Comparison of ENCODE assay signal across 11 cellular contexts in the genomic region with DNA sequence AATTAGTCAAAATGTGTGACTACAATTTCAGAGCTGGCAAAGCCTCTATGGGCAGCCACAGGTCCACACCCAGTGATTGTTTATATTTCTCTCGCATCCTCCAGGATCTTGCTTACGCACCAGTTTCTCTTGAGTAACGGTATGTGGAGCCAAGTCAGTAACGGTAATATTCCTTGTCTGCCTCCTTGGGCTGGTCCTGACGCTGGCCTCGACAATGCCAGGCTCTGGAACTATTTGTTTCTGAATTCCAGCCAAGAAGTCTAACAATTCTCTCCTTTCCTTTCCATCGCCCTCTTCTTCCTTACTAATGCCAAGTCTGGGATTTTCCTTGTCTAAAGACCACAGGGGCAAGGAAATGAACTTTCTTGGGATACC. TPM values are rescaled to one million over a fixed set of nuclear protein-coding genes. Genes with fewer than 3 reads are reported as not detected.
A peak's percentile ranks its signal among the peaks of the same experiment; 100 is the strongest.
DNase-seq lines count a peak whose midpoint lies in the region; ATAC-seq and TF ChIP-seq lines count a peak whose summit lies in the region.
"Had no signal": no experiment of that assay in that cellular context is flagged by ENCODE, and none has a peak within 500 bp of the region (broad histone marks: within the 10 kb centered on the region; RNA-seq: fewer than 3 reads in every experiment).

No MANE protein-coding gene starts in this region.

- H3K4me3 ChIP-seq in OCI-LY3 (ENCODE audit: low read length) (peak overlapping the region; percentile 29), esophagus squamous epithelium (no peak overlapping the region), sigmoid colon (no peak overlapping the region), Peyer's patch (no peak overlapping the region)

- H2AFZ ChIP-seq in OCI-LY3 (ENCODE audit: low read depth, low read length) = no peak overlapping the region

- H3K4me2 ChIP-seq in OCI-LY3 (ENCODE audit: low read length) = peak overlapping the region; percentile 65

- no peaks in the 10 kb centered on the region for H4K20me1 ChIP-seq in OCI-LY3 (ENCODE audit: insufficient read depth, low read length)

- TF ChIP-seq EP300 in sigmoid colon (IDR thresholded peaks at IDR 0.05) = no peak

- no peak for ATAC-seq in activated CD4-positive, CD25-positive, alpha-beta regulatory T cell treated with anti-CD3 and anti-CD28 coated beads, Interleukin-2, amount 50 U/mL, for 24 hours
- no peak for ATAC-seq in GM19395 (IDR thresholded peaks at IDR 0.05; ENCODE audit: unreplicated experiment)

- H3K36me3 ChIP-seq in OCI-LY3 (replicated peaks; ENCODE audit: low read depth, low read length) (no peaks in the 10 kb centered on the region), esophagus squamous epithelium (no peaks in the 10 kb centered on the region), sigmoid colon (no peaks in the 10 kb centered on the region), Peyer's patch (no peaks in the 10 kb centered on the region)

- intact Hi-C loops in esophagus squamous epithelium (cut with DNase I) = no loop called here
- intact Hi-C loops in sigmoid colon (cut with DNase I) = no loop called here

- no peaks in the 10 kb centered on the region for H3K27me3 ChIP-seq in OCI-LY3 (ENCODE audit: low read depth, low read length)
- no peaks in the 10 kb centered on the region for H3K27me3 ChIP-seq in esophagus squamous epithelium
- H3K27me3 ChIP-seq in sigmoid colon = no peaks in the 10 kb centered on the region
- no peaks in the 10 kb centered on the region for H3K27me3 ChIP-seq in Peyer's patch

- WGBS in esophagus squamous epithelium, 2 donors = 14 to 26% methylated on average over 7 of the region's 7 CpGs
- 14 to 54% methylated on average over 7 of the region's 7 CpGs for WGBS in sigmoid colon, 2 donors

- peak overlapping the region; percentile 94 for H3K27ac ChIP-seq in OCI-LY3 (ENCODE audit: low read length)
- peak overlapping the region in 3 of 4 donors; percentile 24 to 52 (median 42) for H3K27ac ChIP-seq in esophagus squamous epithelium
- peak overlapping the region in 3 of 4 donors; percentile 29 to 56 (median 45) for H3K27ac ChIP-seq in sigmoid colon
- H3K27ac ChIP-seq in Peyer's patch = peak overlapping the region in 1 of 4 donors; percentile 59

- H3K79me2 ChIP-seq in OCI-LY3 (ENCODE audit: low read length) = no peaks in the 10 kb centered on the region

- peak; percentile 75 for DNase-seq in GM04504 (ENCODE audit: low read depth)
- no peak for DNase-seq in esophagus squamous epithelium (lab: John Stamatoyannopoulos, UW)
- DNase-seq in sigmoid colon = no peak
- DNase-seq in activated gamma-delta T cell (lab: John Stamatoyannopoulos, UW) = no peak
- no peak for DNase-seq in Peyer's patch
- DNase-seq: activated CD4-positive, alpha-beta T cell treated with anti-CD3 and anti-CD28 coated beads for 4 hours; NCI-H748 treated with DMSO at 0.1 percent for 48 hours; stimulated activated naive CD4-positive, alpha-beta T cell treated with Interleukin-2 at 50 U/mL for 16 hours had no signal

- H3K9ac ChIP-seq in OCI-LY3 (ENCODE audit: low read length) = peak overlapping the region; percentile 59

- no peaks in the 10 kb centered on the region for H3K9me3 ChIP-seq in OCI-LY3 (ENCODE audit: insufficient read depth, low read length)
- H3K9me3 ChIP-seq in esophagus squamous epithelium = no peaks in the 10 kb centered on the region
- no peaks in the 10 kb centered on the region for H3K9me3 ChIP-seq in sigmoid colon
- H3K9me3 ChIP-seq in Peyer's patch = no peaks in the 10 kb centered on the region

- H3K4me1 ChIP-seq in OCI-LY3 (ENCODE audit: low read length) (peaks cover 88% of the 10 kb centered on the region), esophagus squamous epithelium (peaks cover 0 to 36% (median 3%) of the 10 kb centered on the region in 3 donors), sigmoid colon (peaks cover 0 to 15% (median 6%) of the 10 kb centered on the region in 4 donors), Peyer's patch (peaks cover 0 to 13% (median 8%) of the 10 kb centered on the region in 4 donors)

- TF ChIP-seq POLR2A in esophagus squamous epithelium (IDR thresholded peaks at IDR 0.05) (no peak), sigmoid colon (IDR thresholded peaks at IDR 0.05) (no peak), Peyer's patch (IDR thresholded peaks at IDR 0.05) (no peak)

- TF ChIP-seq CTCF in OCI-LY3 (IDR thresholded peaks at IDR 0.05; ENCODE audit: low read depth, low read length) = no peak
- no peak for TF ChIP-seq CTCF in esophagus squamous epithelium (IDR thresholded peaks at IDR 0.05)
- no peak for TF ChIP-seq CTCF in sigmoid colon (IDR thresholded peaks at IDR 0.05)
- no peak for TF ChIP-seq CTCF in Peyer's patch (IDR thresholded peaks at IDR 0.05)

RNA-seq across cellular contexts. Expression of gene NUP160, which starts 10.0 kb away (rescaled TPM):
- 10 to 100 TPM; 11.0 to 30.1 (median 20.7) TPM for total RNA-seq in esophagus squamous epithelium
- total RNA-seq in sigmoid colon = 10 to 100 TPM; 15.7 to 23.2 (median 20.8) TPM
- polyA plus RNA-seq in sigmoid colon = 10 to 100 TPM in 1 of 3 donors, 1 to 10 TPM in 2; 4.6 to 16.3 (median 5.4) TPM
- 10 to 100 TPM; 17.3 to 45.4 (median 22.7) TPM for total RNA-seq in Peyer's patch
